30 cellular contexts compared by ENCODE assay signal in the genomic region with DNA sequence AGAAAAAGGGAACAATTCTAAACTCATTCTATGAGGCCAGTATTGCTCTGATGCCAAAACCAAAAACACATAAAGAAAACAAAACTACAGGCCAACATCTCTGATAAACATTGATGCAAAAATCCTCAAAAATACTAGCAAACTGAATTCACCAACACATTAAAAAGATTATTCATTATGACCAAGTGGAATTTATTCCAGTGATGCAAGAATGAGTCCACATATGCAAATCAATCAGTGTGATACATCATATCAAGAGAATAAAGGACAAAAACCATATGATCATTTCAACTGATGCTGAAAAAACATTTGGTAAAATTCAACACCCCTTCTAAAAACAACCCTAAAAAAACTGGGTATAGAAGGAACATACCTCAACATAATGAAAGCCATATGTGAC.
"Had no signal": no experiment of that assay in that cellular context is flagged by ENCODE, and none has a peak within 500 bp of the region (broad histone marks: within the 10 kb centered on the region; RNA-seq: fewer than 3 reads in every experiment).

No MANE protein-coding gene starts in this region.

- H3K4me1 Mint-ChIP-seq: brain, natural killer cell had no signal

- H3K36me3 ChIP-seq: esophagus squamous epithelium, gastrocnemius medialis, left ventricle myocardium inferior, thoracic aorta, uterus had no signal

- H3K9me3 Mint-ChIP-seq: T-helper 1 cell treated with Interleukin-12 subunit alpha and Interleukin-12 subunit beta and Interleukin-4 antibody, amounts not matched to agents 30 μg/mL and 1 μg/mL, for 36 hours; type B pancreatic cell had no signal

- FAIRE-seq: TTC549 had no signal

- DNase-seq: activated CD4-positive, alpha-beta T cell treated with anti-CD3 and anti-CD28 coated beads for 4 hours; activated CD4-positive, alpha-beta T cell treated with anti-CD3 and anti-CD28 coated beads, Interleukin-2, amount 50 U/mL, for 4 hours; activated naive CD4-positive, alpha-beta T cell; activated T-cell treated with anti-CD3 and anti-CD28 coated beads for 4 hours; activated T-cell treated with anti-CD3 and anti-CD28 coated beads, Interleukin-2, amount 50 U/mL, for 72 hours; aorta; central memory CD4-positive, alpha-beta T cell; dermis blood vessel endothelial cell; effector CD4-positive, alpha-beta T cell; esophagus squamous epithelium; gastrocnemius medialis; islet precursor cell; left ventricle myocardium inferior; mesendoderm; natural killer cell; posterior cingulate gyrus; right cardiac atrium; stimulated activated CD4-positive, alpha-beta T cell treated with anti-CD3 and anti-CD28 coated beads, Interleukin-15, amount 100 ng/mL, for 24 hours; stimulated activated naive CD8-positive, alpha-beta T cell treated with anti-CD3 and anti-CD28 coated beads, Interleukin-15, Interleukin-2, amounts not matched to agents 100 U/mL and 50 U/mL, for 24 hours; SW 1271; T-helper 9 cell; uterus had no signal

- H3K27me3 ChIP-seq: esophagus squamous epithelium, gastrocnemius medialis, hepatocyte, uterus had no signal

- H3K4me3 ChIP-seq: esophagus squamous epithelium, gastrocnemius medialis, hepatocyte, left ventricle myocardium inferior, lung, thoracic aorta, uterus had no signal

- H3K36me3 Mint-ChIP-seq: activated naive CD4-positive, alpha-beta T cell treated with anti-CD3 and anti-CD28 coated beads, Interleukin-2, amount 50 U/mL, for 72 hours; brain; natural killer cell; type B pancreatic cell had no signal

- H3K4me3 Mint-ChIP-seq: activated T-cell treated with anti-CD3 and anti-CD28 coated beads, Interleukin-2, amount 50 U/mL, for 72 hours; brain; natural killer cell; T-helper 1 cell treated with Interleukin-12 subunit alpha and Interleukin-12 subunit beta and Interleukin-4 antibody, amounts not matched to agents 30 μg/mL and 1 μg/mL, for 36 hours; type B pancreatic cell had no signal

- H3K4me1 ChIP-seq: esophagus squamous epithelium, gastrocnemius medialis, left ventricle myocardium inferior, uterus had no signal

- ATAC-seq: activated naive CD4-positive, alpha-beta T cell treated with anti-CD3 and anti-CD28 coated beads, Interleukin-2, amount 50 U/mL, for 72 hours; activated T-cell treated with anti-CD3 and anti-CD28 coated beads, Interleukin-2, amount 50 U/mL, for 72 hours; gastrocnemius medialis; natural killer cell; right cardiac atrium; stimulated activated naive CD8-positive, alpha-beta T cell treated with anti-CD3 and anti-CD28 coated beads, Interleukin-15, Interleukin-2, amounts not matched to agents 100 U/mL and 50 U/mL, for 24 hours had no signal

- H3K9me3 ChIP-seq: esophagus squamous epithelium, gastrocnemius medialis, thoracic aorta, uterus had no signal

- H3K27ac Mint-ChIP-seq: activated naive CD4-positive, alpha-beta T cell treated with anti-CD3 and anti-CD28 coated beads, Interleukin-2, amount 50 U/mL, for 72 hours; activated T-cell treated with anti-CD3 and anti-CD28 coated beads, Interleukin-2, amount 50 U/mL, for 72 hours; brain; natural killer cell; T-helper 1 cell treated with Interleukin-12 subunit alpha and Interleukin-12 subunit beta and Interleukin-4 antibody, amounts not matched to agents 30 μg/mL and 1 μg/mL, for 36 hours; type B pancreatic cell had no signal
